8 cellular contexts compared by ENCODE assay signal in the genomic region with DNA sequence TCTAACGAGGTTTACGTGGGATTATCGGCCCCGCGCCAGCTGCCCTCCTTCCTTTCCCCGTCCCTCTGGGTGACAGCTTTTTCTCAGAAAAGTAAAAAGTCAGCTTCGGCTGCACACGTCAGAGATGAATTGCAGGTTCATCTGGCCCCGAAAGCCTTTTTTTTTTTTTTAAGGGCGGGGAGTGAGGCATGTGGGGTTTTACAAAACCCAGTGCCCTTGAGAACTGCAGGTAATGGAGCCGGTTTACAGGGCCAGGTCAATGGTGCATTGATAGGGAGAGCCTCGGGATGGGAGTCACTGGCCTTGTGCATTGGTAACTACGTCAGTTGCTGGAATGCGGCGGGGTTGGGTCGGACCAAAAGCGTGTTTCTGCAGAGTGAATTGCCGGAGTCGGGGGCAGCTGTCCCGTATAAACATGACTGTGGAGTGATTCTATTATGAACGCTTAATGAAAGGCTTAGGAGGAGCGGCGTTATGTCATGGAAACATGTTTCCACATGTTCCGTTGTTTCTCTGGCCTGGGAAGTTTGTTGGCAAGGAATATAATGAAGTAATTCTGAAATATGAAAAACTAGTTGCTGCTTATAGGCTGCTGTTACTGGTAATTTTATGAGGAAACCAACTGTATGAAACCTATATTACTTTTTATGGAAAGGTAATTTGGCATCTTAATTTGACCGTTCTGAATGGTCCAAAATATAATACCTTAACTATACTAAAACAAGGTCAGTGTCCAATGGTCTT. TPM values are rescaled to one million over a fixed set of nuclear protein-coding genes. Genes with fewer than 3 reads are reported as not detected.
DNase-seq lines count a peak whose midpoint lies in the region; ATAC-seq, FAIRE-seq and TF ChIP-seq lines count a peak whose summit lies in the region.

No MANE protein-coding gene starts in this region.

- H3K27ac ChIP-seq in iPS-20b (ENCODE audit: low read length), result no peak overlapping the region

- H3K4me3 ChIP-seq in bronchial epithelial cell (ENCODE audit: low read depth, low read length) (peak overlapping the region; percentile 84), iPS-20b (ENCODE audit: low read length) (peak overlapping the region; percentile 85)

- TF ChIP-seq CTCF in bronchial epithelial cell (IDR thresholded peaks at IDR 0.05; ENCODE audit: insufficient read depth, low read length, severe bottlenecking), result no peak

- no peaks in the 10 kb centered on the region for H3K36me3 ChIP-seq in bronchial epithelial cell (ENCODE audit: control insufficient read depth, insufficient read depth, low read length)
- H3K36me3 ChIP-seq in iPS-20b (ENCODE audit: insufficient read depth, low read depth, low read length), result no peaks in the 10 kb centered on the region

- peak; percentile 94 for FAIRE-seq in bronchial epithelial cell (lab: Jason Lieb, UNC)

- ATAC-seq in HG03025 (IDR thresholded peaks at IDR 0.05; ENCODE audit: low FRiP score, unreplicated experiment) (peak; percentile 9), sciatic nerve (peak; percentile 80), GM18873 (IDR thresholded peaks at IDR 0.05; ENCODE audit: low FRiP score, unreplicated experiment) (no peak)

- intact Hi-C loops in sciatic nerve (cut with DNase I), result no loop called here

- peak; percentile 41 for DNase-seq in stimulated activated CD4-positive, alpha-beta T cell treated with anti-CD3 and anti-CD28 coated beads, Interleukin-1b, Interleukin-23, amount 100 ng/mL, for 48 hours
- no peak for DNase-seq in stimulated activated CD4-positive, alpha-beta T cell treated with anti-CD3 and anti-CD28 coated beads, Interleukin-4, amount 100 ng/mL, for 24 hours
- DNase-seq in NCI-H82 treated with DMSO at 0.1 percent for 48 hours (lab: John Stamatoyannopoulos, UW; ENCODE audit: unreplicated experiment) (peak; percentile 23), bronchial epithelial cell (ENCODE audit: low read depth) (peak; percentile 100), sciatic nerve (ENCODE audit: low spot score) (peak; percentile 87)

- H3K9me3 ChIP-seq in iPS-20b (ENCODE audit: insufficient read depth, low read depth, low read length), result no peaks in the 10 kb centered on the region

- peak overlapping the region; percentile 73; the same call in 1 of the 2 replicates for H3K9ac ChIP-seq in iPS-20b (ENCODE audit: low read depth, low read length)

- no peaks in the 10 kb centered on the region for H3K27me3 ChIP-seq in bronchial epithelial cell (ENCODE audit: control insufficient read depth, insufficient read depth, low read length)
- peaks cover 48% of the 10 kb centered on the region for H3K27me3 ChIP-seq in iPS-20b (ENCODE audit: insufficient read depth, low read length)

- 0 out of 2 replicates have a peak, but pooled peaks cover 3% of the 10 kb centered on the region for H3K4me1 ChIP-seq in iPS-20b (ENCODE audit: insufficient read depth, low read length)

RNA-seq across cellular contexts. Expression of gene HSPA4L, which starts 1.1 kb away (rescaled TPM):
- total RNA-seq in bronchial epithelial cell, result 12.4 and 20.1 TPM in 2 replicates
- total RNA-seq in sciatic nerve, result 12.6 TPM

RNA-seq across cellular contexts. Expression of gene SLC25A31, which starts 53.0 kb away (rescaled TPM):
- not detected in 2 replicates for total RNA-seq in bronchial epithelial cell
- total RNA-seq in sciatic nerve, result not detected
